ENCODE assay signal across 8 cellular contexts in the genomic region with DNA sequence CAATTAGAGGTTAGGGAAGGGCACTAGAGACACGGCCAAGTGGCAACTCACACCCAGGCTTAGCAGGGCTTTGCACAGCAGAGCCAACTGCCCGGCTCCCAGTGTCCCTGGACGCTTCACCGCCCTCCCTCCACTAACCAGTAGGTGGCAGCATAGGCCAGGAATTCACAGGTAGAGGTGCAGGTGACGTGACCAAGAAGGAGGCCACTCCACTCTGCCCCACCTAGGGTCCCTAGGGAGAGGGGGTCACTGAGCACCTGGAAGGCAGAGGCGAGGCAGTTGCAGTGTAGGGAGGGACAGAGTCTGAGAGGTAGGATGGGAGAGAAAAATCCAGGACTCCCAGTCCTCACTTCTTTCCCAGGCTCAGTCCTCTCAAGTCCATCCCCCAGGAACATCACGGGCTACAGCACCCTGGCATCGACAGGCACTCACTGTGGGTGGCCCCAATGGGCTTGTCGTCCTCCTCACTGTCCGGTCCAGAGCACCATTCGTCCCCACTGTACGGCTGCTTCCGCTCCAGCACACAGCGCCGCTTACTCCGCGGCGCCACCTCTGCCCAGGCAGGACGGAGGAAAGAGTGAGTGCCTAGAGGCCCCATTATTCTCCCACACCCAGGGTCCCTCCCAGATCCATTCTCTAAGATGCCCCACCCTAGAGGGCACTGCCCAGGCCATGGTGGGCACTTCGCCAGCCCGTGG. TPM values are rescaled to one million over a fixed set of nuclear protein-coding genes. Genes with fewer than 3 reads are reported as not detected.
DNase-seq lines count a peak whose midpoint lies in the region; ATAC-seq, FAIRE-seq and TF ChIP-seq lines count a peak whose summit lies in the region.

No MANE protein-coding gene starts in this region.

- FAIRE-seq in HTR-8/SVneo (lab: Jason Lieb, UNC), result peak; percentile 86

- ATAC-seq in activated T-cell treated with anti-CD3 and anti-CD28 coated beads, Interleukin-2, amount 50 U/mL, for 4 hours, result peak; percentile 57 to 59

- 19 to 29% (median 26%) methylated on average over 19 to 21 of the region's 21 CpGs for WGBS in stomach, 5 donors

- H3K4me1 ChIP-seq in fibroblast of lung (ENCODE audit: control insufficient read depth, extremely low read depth, insufficient read depth, low read length) (peaks cover 41% of the 10 kb centered on the region), stomach (peaks cover 54 to 65% (median 55%) of the 10 kb centered on the region in 4 donors)

- no peaks in the 10 kb centered on the region for H3K9me3 Mint-ChIP-seq in activated T-cell treated with anti-CD3 and anti-CD28 coated beads, Interleukin-2, amount 50 U/mL, for 4 hours
- no peaks in the 10 kb centered on the region for H3K9me3 Mint-ChIP-seq in nephron progenitor cell

- H3K4me3 Mint-ChIP-seq in activated T-cell treated with anti-CD3 and anti-CD28 coated beads, Interleukin-2, amount 50 U/mL, for 4 hours, result no peak overlapping the region
- peak overlapping the region; percentile 54 for H3K4me3 Mint-ChIP-seq in nephron progenitor cell

- DNase-seq in NK-92 treated with Interleukin-12 subunit alpha and Interleukin-12 subunit beta, amount 100 ng/mL, for 24 hours (lab: John Stamatoyannopoulos, UW), result peak; percentile 67
- DNase-seq in NK-92 (lab: John Stamatoyannopoulos, UW; ENCODE audit: unreplicated experiment) (no peak), HTR-8/SVneo (ENCODE audit: insufficient read length, low spot score) (peak; percentile 75), OCI-M1 (lab: John Stamatoyannopoulos, UW) (peak; percentile 95), fibroblast of lung (ENCODE audit: low read depth in 2 of 2) (peak; percentile 45 to 71), nephron progenitor cell (peak; percentile 91), stomach (peak; percentile 92)
- peak; percentile 86 for DNase-seq in activated T-cell treated with anti-CD3 and anti-CD28 coated beads, Interleukin-2, amount 50 U/mL, for 4 hours

- TF ChIP-seq EP300 in stomach (IDR thresholded peaks at IDR 0.05), result no peak

- peak overlapping the region; percentile 15 for H3K4me2 ChIP-seq in fibroblast of lung (ENCODE audit: extremely low read depth, insufficient read depth, low read length)

- H3K27me3 Mint-ChIP-seq in activated T-cell treated with anti-CD3 and anti-CD28 coated beads, Interleukin-2, amount 50 U/mL, for 4 hours (ENCODE audit: low read depth), result no peaks in the 10 kb centered on the region
- H3K27me3 Mint-ChIP-seq in nephron progenitor cell (ENCODE audit: low read depth, poor library complexity), result no peaks in the 10 kb centered on the region

- peaks cover 23% of the 10 kb centered on the region for H3K36me3 ChIP-seq in fibroblast of lung (ENCODE audit: control insufficient read depth, insufficient read depth, low read length)
- peaks cover 50 to 65% (median 63%) of the 10 kb centered on the region in 4 donors for H3K36me3 ChIP-seq in stomach

- no peak overlapping the region for H3K9ac ChIP-seq in fibroblast of lung (ENCODE audit: insufficient read depth, low read length)

- H3K79me2 ChIP-seq in fibroblast of lung (ENCODE audit: control insufficient read depth, insufficient read depth, low read length), result peaks cover 55% of the 10 kb centered on the region

- TF ChIP-seq CTCF in fibroblast of lung (conservative IDR thresholded peaks at IDR 0.05 in 1 of 2, IDR thresholded peaks at IDR 0.05 in 1 of 2; ENCODE audit: low read depth in 1 of 2, low read length in 2 of 2) (peak; percentile 90 to 92), nephron progenitor cell (IDR thresholded peaks at IDR 0.05) (peak; percentile 95), stomach (IDR thresholded peaks at IDR 0.05) (peak in 6 of 7 experiments; percentile 70 to 97 (median 94))

- no peaks in the 10 kb centered on the region for H3K27me3 ChIP-seq in fibroblast of lung (ENCODE audit: control insufficient read depth, insufficient read depth, low read length)
- no peaks in the 10 kb centered on the region for H3K27me3 ChIP-seq in stomach

- intact Hi-C loops in stomach (cut with DNase I; ENCODE audit: low total_unique reads), result no loop called here

- TF ChIP-seq POLR2A in stomach (IDR thresholded peaks at IDR 0.05), result no peak

- H3K9me3 ChIP-seq in fibroblast of lung (ENCODE audit: control insufficient read depth, insufficient read depth, low read depth, low read length) (no peaks in the 10 kb centered on the region), stomach (no peaks in the 10 kb centered on the region)

- H3K36me3 Mint-ChIP-seq in activated T-cell treated with anti-CD3 and anti-CD28 coated beads, Interleukin-2, amount 50 U/mL, for 4 hours (ENCODE audit: insufficient read depth), result peaks cover 9% of the 10 kb centered on the region
- H3K36me3 Mint-ChIP-seq in nephron progenitor cell (ENCODE audit: low read depth), result peaks cover 5% of the 10 kb centered on the region

- peaks cover 42% of the 10 kb centered on the region for H3K4me1 Mint-ChIP-seq in activated T-cell treated with anti-CD3 and anti-CD28 coated beads, Interleukin-2, amount 50 U/mL, for 4 hours (ENCODE audit: low read depth)
- H3K4me1 Mint-ChIP-seq in nephron progenitor cell, result peaks cover 43% of the 10 kb centered on the region

- H4K20me1 ChIP-seq in fibroblast of lung (ENCODE audit: control insufficient read depth, extremely low read depth, insufficient read depth, low read length), result no peaks in the 10 kb centered on the region

- H3K27ac Mint-ChIP-seq in nephron progenitor cell, result peak overlapping the region; percentile 79

- peak overlapping the region in 1 of 4 experiments; percentile 28 for H3K4me3 ChIP-seq in fibroblast of lung (replicated peaks in 1 of 4; ENCODE audit: control extremely low read depth in 1 of 4, insufficient read depth in 1 of 4, low read depth in 3 of 4, low read length in 4 of 4)
- peak overlapping the region in 1 of 4 donors; percentile 6 for H3K4me3 ChIP-seq in stomach

- no peak overlapping the region for H2AFZ ChIP-seq in fibroblast of lung (ENCODE audit: low read length)

- peak overlapping the region; percentile 44 for H3K27ac ChIP-seq in fibroblast of lung (ENCODE audit: insufficient read depth, low read length)
- peak overlapping the region; percentile 55 to 99 (median 69) for H3K27ac ChIP-seq in stomach

RNA-seq across cellular contexts. Expression of gene BCL9L, which starts 18.5 kb away (rescaled TPM):
- 10 to 100 TPM; 26.1 to 31.2 (median 26.9) TPM for total RNA-seq in activated T-cell treated with anti-CD3 and anti-CD28 coated beads, Interleukin-2, amount 50 U/mL, for 4 hours
- total RNA-seq in fibroblast of lung (11.0 and 23.1 TPM in 2 replicates), stomach (10 to 100 TPM in 4 of 5 donors, 1 to 10 TPM in 1; 9.9 to 35.2 (median 20.4) TPM)
- polyA plus RNA-seq in fibroblast of lung (7.0 and 11.5 TPM in 2 replicates), stomach (10 to 100 TPM in 1 of 3 donors, 1 to 10 TPM in 2; 4.2 to 11.7 (median 6.0) TPM)
- polyA plus RNA-seq in fibroblast of lung (2012), result 33.6 and 51.9 TPM in 2 replicates
- 38.0 and 48.2 TPM in 2 replicates for polyA minus RNA-seq in fibroblast of lung (ENCODE audit: low replicate concordance)

RNA-seq across cellular contexts. Expression of gene CXCR5, which starts 23.5 kb away (rescaled TPM):
- total RNA-seq in activated T-cell treated with anti-CD3 and anti-CD28 coated beads, Interleukin-2, amount 50 U/mL, for 4 hours, result 10 to 100 TPM; 17.6 to 30.8 (median 23.7) TPM
- not detected in 2 replicates for total RNA-seq in fibroblast of lung
- polyA plus RNA-seq in fibroblast of lung, result not detected in 2 replicates
- polyA plus RNA-seq in fibroblast of lung (2012), result not detected in 2 replicates
- not detected in 2 replicates for polyA minus RNA-seq in fibroblast of lung (ENCODE audit: low replicate concordance)
- total RNA-seq in stomach, result under 1 TPM in 1 of 5 donors, not detected in 4; 0.14 TPM
- polyA plus RNA-seq in stomach, result under 1 TPM; 0.12 to 0.60 (median 0.15) TPM

RNA-seq across cellular contexts. Expression of gene UPK2, which starts 48.9 kb away (rescaled TPM):
- not detected for total RNA-seq in activated T-cell treated with anti-CD3 and anti-CD28 coated beads, Interleukin-2, amount 50 U/mL, for 4 hours
- total RNA-seq in fibroblast of lung, result not detected in 2 replicates
- polyA plus RNA-seq in fibroblast of lung, result not detected in 2 replicates
- 0.13 and 0.14 TPM in 2 replicates for polyA plus RNA-seq in fibroblast of lung (2012)
- polyA minus RNA-seq in fibroblast of lung (ENCODE audit: low replicate concordance), result 0.35 TPM in 1 of 2 replicates, not detected in the other
- not detected for total RNA-seq in stomach
- under 1 TPM in 1 of 3 donors, not detected in 2; 0.50 TPM for polyA plus RNA-seq in stomach

Comparison
In these comparisons a context has a peak if more than half of its experiments do, and no peak if none do; other contexts are left out.
1. RNA of gene CXCR5, which starts 23.5 kb away (total RNA-seq): 17.6 to 30.8 TPM in activated T-cell treated with anti-CD3 and anti-CD28 coated beads, Interleukin-2, amount 50 U/mL, for 4 hours; not detected in fibroblast of lung and 0.14 TPM in stomach; every median in the first group is over 10 times any median in the second.
2. Peak in every context shown above with its lines, with median percentiles within 50 percentile points of each other: CTCF ChIP-seq.